In the genomic region with DNA sequence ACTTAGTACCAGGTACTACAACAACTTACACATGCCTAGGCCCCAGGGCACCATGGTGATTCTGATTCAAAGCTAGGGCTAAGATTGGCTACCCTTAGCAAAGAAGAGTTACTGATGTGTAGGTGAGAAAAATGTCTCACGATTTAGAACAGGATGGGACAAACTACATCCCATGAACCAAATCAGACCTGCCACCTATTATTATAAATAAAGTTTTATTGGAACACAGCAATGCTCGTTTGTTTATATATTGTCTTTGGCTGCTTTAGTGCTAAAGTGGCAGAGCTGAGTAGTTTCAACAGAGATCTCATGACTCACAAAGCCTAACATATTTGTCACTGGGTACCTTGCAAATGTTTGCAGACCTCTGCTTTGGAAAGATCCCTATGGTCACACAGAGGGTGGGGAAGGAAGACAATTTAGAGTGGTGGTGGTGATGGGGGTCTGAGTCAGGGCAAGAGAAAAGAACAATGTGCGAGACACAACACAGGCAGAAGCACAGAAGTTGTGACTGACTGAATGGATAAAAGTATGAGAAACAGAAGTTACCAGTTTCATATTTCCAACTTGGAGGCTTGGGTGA, we compare ENCODE assay signal across 1 cellular context.
TF ChIP-seq lines count a peak whose summit lies in the region.

No MANE protein-coding gene starts in this region.

TF ChIP-seq in SK-N-SH, 30 proteins besides CTCF, POLR2A, EP300 and RAD21:
- no peak for TF ChIP-seq USF2 (IDR thresholded peaks at IDR 0.05; ENCODE audit: borderline replicate concordance, low read depth, low read length)
- TF ChIP-seq EZH2phosphoT487 (IDR thresholded peaks at IDR 0.05; ENCODE audit: borderline replicate concordance, low read depth): no peak
- no peak for TF ChIP-seq SIN3A (IDR thresholded peaks at IDR 0.05; ENCODE audit: borderline replicate concordance, low read depth, low read length)
- TF ChIP-seq REST (IDR thresholded peaks at IDR 0.05; ENCODE audit: low read depth, low read length): no peak
- TF ChIP-seq MXI1 (IDR thresholded peaks at IDR 0.05; ENCODE audit: low read depth, low read length): no peak
- TF ChIP-seq JUND (IDR thresholded peaks at IDR 0.05): no peak
- no peak for TF ChIP-seq POLR2AphosphoS5 (IDR thresholded peaks at IDR 0.05; ENCODE audit: low read depth, low read length)
- no peak for TF ChIP-seq MEF2A (IDR thresholded peaks at IDR 0.05; ENCODE audit: borderline replicate concordance, low read depth)
- TF ChIP-seq, protein P1, sequence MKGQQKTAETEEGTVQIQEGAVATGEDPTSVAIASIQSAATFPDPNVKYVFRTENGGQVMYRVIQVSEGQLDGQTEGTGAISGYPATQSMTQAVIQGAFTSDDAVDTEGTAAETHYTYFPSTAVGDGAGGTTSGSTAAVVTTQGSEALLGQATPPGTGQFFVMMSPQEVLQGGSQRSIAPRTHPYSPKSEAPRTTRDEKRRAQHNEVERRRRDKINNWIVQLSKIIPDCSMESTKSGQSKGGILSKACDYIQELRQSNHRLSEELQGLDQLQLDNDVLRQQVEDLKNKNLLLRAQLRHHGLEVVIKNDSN (IDR thresholded peaks at IDR 0.05; ENCODE audit: borderline replicate concordance, low read depth): no peak
- no peak for TF ChIP-seq RFX5 (IDR thresholded peaks at IDR 0.05; ENCODE audit: low read length)
- no peak for TF ChIP-seq YY1 (IDR thresholded peaks at IDR 0.05; ENCODE audit: low read depth)
- no peak for TF ChIP-seq FOXJ3 (CRISPR knock-in tag; IDR thresholded peaks at IDR 0.05)
- TF ChIP-seq SMC3 (IDR thresholded peaks at IDR 0.05; ENCODE audit: low read depth, low read length): no peak
- TF ChIP-seq CHD2 (IDR thresholded peaks at IDR 0.05; ENCODE audit: low read length, partially characterized antibody): no peak
- TF ChIP-seq NRF1 (IDR thresholded peaks at IDR 0.05; ENCODE audit: low read depth, low read length): no peak
- no peak for TF ChIP-seq TCF12 (IDR thresholded peaks at IDR 0.05)
- TF ChIP-seq TAF1 (IDR thresholded peaks at IDR 0.05; ENCODE audit: borderline replicate concordance, low read depth, low read length): no peak
- TF ChIP-seq GABPA (IDR thresholded peaks at IDR 0.05; ENCODE audit: low read depth): no peak
- no peak for TF ChIP-seq FOXM1 (IDR thresholded peaks at IDR 0.05; ENCODE audit: low read depth)
